ENCODE assay signal across 8 cellular contexts in genomic region chr19:14505488-14506239, GRCh38. TPM values are rescaled to one million over a fixed set of nuclear protein-coding genes. Genes with fewer than 3 reads are reported as not detected.
DNase-seq lines count a peak whose midpoint lies in the region; ATAC-seq and TF ChIP-seq lines count a peak whose summit lies in the region.

No MANE protein-coding gene starts in this region.

- no peaks in the 10 kb centered on the region for H3K9me3 ChIP-seq in sigmoid colon

- TF ChIP-seq CTCF in GM13977 (IDR thresholded peaks at IDR 0.05; ENCODE audit: extremely low read depth, insufficient read depth, missing control alignments) (peak; percentile 85), sigmoid colon (IDR thresholded peaks at IDR 0.05) (peak in 3 of 4 experiments; percentile 15 to 51 (median 34))

- intact Hi-C loops in sigmoid colon (cut with DNase I) = no loop called here

- no peak for TF ChIP-seq POLR2A in sigmoid colon (IDR thresholded peaks at IDR 0.05)

- H3K27ac ChIP-seq in sigmoid colon = peak overlapping the region in 1 of 4 donors; percentile 27

- no peaks in the 10 kb centered on the region for H3K36me3 ChIP-seq in sigmoid colon

- ATAC-seq in HG02759 (IDR thresholded peaks at IDR 0.05; ENCODE audit: unreplicated experiment) (no peak), GM18517 (IDR thresholded peaks at IDR 0.05; ENCODE audit: unreplicated experiment) (no peak)

- H3K27me3 ChIP-seq in sigmoid colon = no peaks in the 10 kb centered on the region

- TF ChIP-seq EP300 in sigmoid colon (IDR thresholded peaks at IDR 0.05) = no peak

- no peaks in the 10 kb centered on the region for H3K4me1 ChIP-seq in sigmoid colon

- DNase-seq in A172 (ENCODE audit: low spot score) = peak; percentile 98
- DNase-seq in GM13977 (ENCODE audit: low spot score) = peak; percentile 86
- DNase-seq in RPMI7951 (ENCODE audit: low read depth) = peak; percentile 83
- peak; percentile 52 for DNase-seq in activated effector memory CD4-positive, alpha-beta T cell treated with Interleukin-2 at 50 U/mL for 16 hours
- peak; percentile 82 for DNase-seq in glomerular visceral epithelial cell (ENCODE audit: extremely low spot score)
- no peak for DNase-seq in sigmoid colon

- no peak overlapping the region for H3K4me3 ChIP-seq in sigmoid colon

- WGBS in sigmoid colon, 2 donors = 17 to 38% methylated on average over 19 of the region's 19 CpGs

- in situ Hi-C loops in GM13977 (cut with MboI; ENCODE audit: low pct_unique_long_range_greater_than_20kb, low sequenced_read_pairs, unreplicated experiment) = no loop called here

RNA-seq across cellular contexts. Expression of gene GIPC1, which starts 9.7 kb away (rescaled TPM):
- total RNA-seq in A172 (2014; rRNA removed; shearing (Covaris generic)) = 302 and 408 TPM in 2 replicates
- total RNA-seq in RPMI7951 (2014; rRNA removed; shearing (Covaris generic)) = 47.3 and 93.1 TPM in 2 replicates
- 10 to 100 TPM; 65.1 to 97.7 (median 68.5) TPM for total RNA-seq in sigmoid colon
- 100 to 1,000 TPM; 344 to 378 (median 351) TPM for polyA plus RNA-seq in sigmoid colon

RNA-seq across cellular contexts. Expression of gene DNAJB1, which starts 12.5 kb away (rescaled TPM):
- 216 and 229 TPM in 2 replicates for total RNA-seq in A172 (2014; rRNA removed; shearing (Covaris generic))
- 94.7 and 95.9 TPM in 2 replicates for total RNA-seq in RPMI7951 (2014; rRNA removed; shearing (Covaris generic))
- total RNA-seq in sigmoid colon = 10 to 100 TPM; 44.6 to 69.3 (median 51.9) TPM
- polyA plus RNA-seq in sigmoid colon = 100 to 1,000 TPM in 1 of 3 donors, 10 to 100 TPM in 2; 70.9 to 118 (median 77.6) TPM

RNA-seq across cellular contexts. Expression of gene TECR, which starts 23.7 kb away (rescaled TPM):
- total RNA-seq in A172 (2014; rRNA removed; shearing (Covaris generic)) = 69.6 and 81.8 TPM in 2 replicates
- total RNA-seq in RPMI7951 (2014; rRNA removed; shearing (Covaris generic)) = 82.3 and 102 TPM in 2 replicates
- 10 to 100 TPM; 20.6 to 34.2 (median 30.0) TPM for total RNA-seq in sigmoid colon
- polyA plus RNA-seq in sigmoid colon = 100 to 1,000 TPM in 1 of 3 donors, 10 to 100 TPM in 2; 32.4 to 139 (median 37.2) TPM

RNA-seq across cellular contexts. Expression of gene PTGER1, which starts 30.5 kb away (rescaled TPM):
- total RNA-seq in A172 (2014; rRNA removed; shearing (Covaris generic)) = 0.29 TPM in 1 of 2 replicates, not detected in the other
- total RNA-seq in RPMI7951 (2014; rRNA removed; shearing (Covaris generic)) = 0.60 TPM in 1 of 2 replicates, not detected in the other
- total RNA-seq in sigmoid colon = under 1 TPM in 2 of 4 donors, not detected in 2; 0.54 to 0.71 TPM
- under 1 TPM in 1 of 3 donors, not detected in 2; 0.67 TPM for polyA plus RNA-seq in sigmoid colon
